Comparison of ENCODE assay signal across 1 cellular context in the genomic region with DNA sequence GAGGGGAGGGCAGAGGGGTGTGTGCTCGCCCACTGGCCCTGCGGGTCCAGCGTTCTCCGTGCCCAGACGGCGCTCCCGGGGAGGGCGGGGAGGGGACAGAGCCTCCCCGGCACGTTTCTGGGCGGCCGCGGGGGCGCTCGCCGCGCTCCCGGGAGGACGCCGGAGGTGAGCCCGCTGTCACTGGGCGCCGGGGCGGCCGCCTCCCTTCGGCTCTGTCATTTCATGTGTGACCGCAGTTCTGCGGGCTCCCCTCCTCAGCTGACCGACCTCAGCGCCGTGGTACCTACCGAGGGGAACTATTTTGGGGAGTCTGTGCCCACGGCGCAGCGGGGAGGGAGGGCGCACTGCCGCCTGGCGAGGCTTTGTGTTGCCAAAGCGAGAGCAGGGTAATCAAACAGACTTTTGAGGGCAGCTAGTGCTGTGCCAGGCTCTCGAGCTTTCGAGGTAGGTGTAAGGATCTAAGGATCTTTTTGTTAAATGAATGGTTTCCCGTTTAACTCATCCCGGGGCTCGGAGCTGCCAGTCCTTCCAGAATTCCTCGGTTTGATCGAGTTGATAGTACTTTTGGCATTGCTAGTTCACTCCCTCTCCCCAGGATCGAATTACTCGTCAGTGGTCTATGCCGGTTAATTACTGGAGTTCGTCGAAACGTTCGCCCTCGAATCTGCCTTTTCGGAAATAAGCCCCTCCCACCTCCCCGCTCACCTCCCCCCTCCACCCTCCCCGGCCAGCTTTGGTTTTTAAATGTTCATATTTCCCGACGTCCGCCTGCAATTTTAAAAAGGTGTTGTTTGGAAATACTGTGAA.
TF ChIP-seq lines count a peak whose summit lies in the region.

No MANE protein-coding gene starts in this region.

TF ChIP-seq in K562, 482 proteins besides CTCF, POLR2A, EP300 and RAD21 (continued from another document):
- TF ChIP-seq, protein P1, sequence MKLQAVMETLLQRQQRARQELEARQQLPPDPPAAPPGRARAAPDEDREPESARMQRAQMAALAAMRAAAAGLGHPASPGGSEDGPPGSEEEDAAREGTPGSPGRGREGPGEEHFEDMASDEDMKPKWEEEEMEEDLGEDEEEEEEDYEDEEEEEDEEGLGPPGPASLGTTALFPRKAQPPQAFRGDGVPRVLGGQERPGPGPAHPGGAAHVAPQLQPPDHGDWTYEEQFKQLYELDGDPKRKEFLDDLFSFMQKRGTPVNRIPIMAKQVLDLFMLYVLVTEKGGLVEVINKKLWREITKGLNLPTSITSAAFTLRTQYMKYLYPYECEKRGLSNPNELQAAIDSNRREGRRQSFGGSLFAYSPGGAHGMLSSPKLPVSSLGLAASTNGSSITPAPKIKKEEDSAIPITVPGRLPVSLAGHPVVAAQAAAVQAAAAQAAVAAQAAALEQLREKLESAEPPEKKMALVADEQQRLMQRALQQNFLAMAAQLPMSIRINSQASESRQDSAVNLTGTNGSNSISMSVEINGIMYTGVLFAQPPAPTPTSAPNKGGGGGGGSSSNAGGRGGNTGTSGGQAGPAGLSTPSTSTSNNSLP (IDR thresholded peaks at IDR 0.05; ENCODE audit: borderline replicate concordance, low read depth, low read length), result no peak
- TF ChIP-seq, protein P2, sequence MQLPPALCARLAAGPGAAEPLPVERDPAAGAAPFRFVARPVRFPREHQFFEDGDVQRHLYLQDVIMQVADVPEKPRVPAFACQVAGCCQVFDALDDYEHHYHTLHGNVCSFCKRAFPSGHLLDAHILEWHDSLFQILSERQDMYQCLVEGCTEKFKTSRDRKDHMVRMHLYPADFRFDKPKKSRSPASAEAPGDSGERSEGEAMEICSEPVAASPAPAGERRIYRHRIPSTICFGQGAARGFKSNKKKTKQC (CRISPR knock-in tag; IDR thresholded peaks at IDR 0.05), result no peak; the same call in 1 of the 2 replicates
- TF ChIP-seq FIP1L1 (IDR thresholded peaks at IDR 0.05; ENCODE audit: low read depth, low read length, poor library complexity, severe bottlenecking) (no peak), ZFX (CRISPR knock-in tag; IDR thresholded peaks at IDR 0.05) (peak; percentile 42; the same call in 1 of the 2 replicates), CBX1 (IDR thresholded peaks at IDR 0.05; ENCODE audit: low read depth) (no peak), PML (IDR thresholded peaks at IDR 0.05; ENCODE audit: low read length) (peak; percentile 1; the same call in 1 of the 2 replicates), CBX8 (IDR thresholded peaks at IDR 0.05; ENCODE audit: borderline replicate concordance, extremely low read depth, low read depth, low read length, poor library complexity, severe bottlenecking) (no peak), KDM2B (CRISPR knock-in tag; IDR thresholded peaks at IDR 0.05) (peak; percentile 87), RBFOX2 (IDR thresholded peaks at IDR 0.05; ENCODE audit: low read depth, low read length) (peak; percentile 70), RBBP5 (IDR thresholded peaks at IDR 0.05; ENCODE audit: borderline replicate concordance, insufficient read depth, low read length, poor library complexity, severe bottlenecking) (peak; percentile 32), UBTF (IDR thresholded peaks at IDR 0.05; ENCODE audit: borderline replicate concordance in 1 of 2, low read depth in 2 of 2, low read length in 2 of 2) (peak; percentile 91 to 94), SMAD2 (IDR thresholded peaks at IDR 0.05; ENCODE audit: low read depth, low read length) (no peak), RBM22 (IDR thresholded peaks at IDR 0.05; ENCODE audit: low read depth, low read length, poor library complexity, severe bottlenecking) (no peak), KAT7 (CRISPR knock-in tag; IDR thresholded peaks at IDR 0.05; ENCODE audit: borderline replicate concordance) (no peak; the same call in 1 of the 2 replicates), ZC3H8 (IDR thresholded peaks at IDR 0.05) (no peak), GATAD2A (IDR thresholded peaks at IDR 0.05) (0 out of 2 replicates have a peak, but pooled peaks have one; percentile 15), HEY1 (CRISPR knock-in tag; IDR thresholded peaks at IDR 0.05; ENCODE audit: borderline replicate concordance) (no peak), FOXP1 (CRISPR knock-in tag; IDR thresholded peaks at IDR 0.05) (no peak), TCF7 (IDR thresholded peaks at IDR 0.05; ENCODE audit: borderline replicate concordance) (0 out of 2 replicates have a peak, but pooled peaks have one; percentile 7), MAZ (CRISPR knock-in tag; conservative IDR thresholded peaks at IDR 0.05 in 1 of 2, IDR thresholded peaks at IDR 0.05 in 1 of 2) (peak; percentile 81 to 86; a peak in 3 of 4 replicates), DACH1 (IDR thresholded peaks at IDR 0.05; ENCODE audit: partially characterized antibody) (no peak), ADNP (tag; IDR thresholded peaks at IDR 0.05) (no peak), RFX5 (IDR thresholded peaks at IDR 0.05; ENCODE audit: low read depth, low read length) (no peak)
- TF ChIP-seq, protein P3, sequence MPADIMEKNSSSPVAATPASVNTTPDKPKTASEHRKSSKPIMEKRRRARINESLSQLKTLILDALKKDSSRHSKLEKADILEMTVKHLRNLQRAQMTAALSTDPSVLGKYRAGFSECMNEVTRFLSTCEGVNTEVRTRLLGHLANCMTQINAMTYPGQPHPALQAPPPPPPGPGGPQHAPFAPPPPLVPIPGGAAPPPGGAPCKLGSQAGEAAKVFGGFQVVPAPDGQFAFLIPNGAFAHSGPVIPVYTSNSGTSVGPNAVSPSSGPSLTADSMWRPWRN (IDR thresholded peaks at IDR 0.05; ENCODE audit: low read depth), result peak; percentile 90
- TF ChIP-seq, protein P4, sequence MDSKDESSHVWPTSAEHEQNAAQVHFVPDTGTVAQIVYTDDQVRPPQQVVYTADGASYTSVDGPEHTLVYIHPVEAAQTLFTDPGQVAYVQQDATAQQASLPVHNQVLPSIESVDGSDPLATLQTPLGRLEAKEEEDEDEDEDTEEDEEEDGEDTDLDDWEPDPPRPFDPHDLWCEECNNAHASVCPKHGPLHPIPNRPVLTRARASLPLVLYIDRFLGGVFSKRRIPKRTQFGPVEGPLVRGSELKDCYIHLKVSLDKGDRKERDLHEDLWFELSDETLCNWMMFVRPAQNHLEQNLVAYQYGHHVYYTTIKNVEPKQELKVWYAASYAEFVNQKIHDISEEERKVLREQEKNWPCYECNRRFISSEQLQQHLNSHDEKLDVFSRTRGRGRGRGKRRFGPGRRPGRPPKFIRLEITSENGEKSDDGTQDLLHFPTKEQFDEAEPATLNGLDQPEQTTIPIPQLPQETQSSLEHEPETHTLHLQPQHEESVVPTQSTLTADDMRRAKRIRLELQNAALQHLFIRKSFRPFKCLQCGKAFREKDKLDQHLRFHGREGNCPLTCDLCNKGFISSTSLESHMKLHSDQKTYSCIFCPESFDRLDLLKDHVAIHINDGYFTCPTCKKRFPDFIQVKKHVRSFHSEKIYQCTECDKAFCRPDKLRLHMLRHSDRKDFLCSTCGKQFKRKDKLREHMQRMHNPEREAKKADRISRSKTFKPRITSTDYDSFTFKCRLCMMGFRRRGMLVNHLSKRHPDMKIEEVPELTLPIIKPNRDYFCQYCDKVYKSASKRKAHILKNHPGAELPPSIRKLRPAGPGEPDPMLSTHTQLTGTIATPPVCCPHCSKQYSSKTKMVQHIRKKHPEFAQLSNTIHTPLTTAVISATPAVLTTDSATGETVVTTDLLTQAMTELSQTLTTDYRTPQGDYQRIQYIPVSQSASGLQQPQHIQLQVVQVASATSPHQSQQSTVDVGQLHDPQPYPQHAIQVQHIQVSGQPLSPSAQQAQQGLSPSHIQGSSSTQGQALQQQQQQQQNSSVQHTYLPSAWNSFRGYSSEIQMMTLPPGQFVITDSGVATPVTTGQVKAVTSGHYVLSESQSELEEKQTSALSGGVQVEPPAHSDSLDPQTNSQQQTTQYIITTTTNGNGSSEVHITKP (IDR thresholded peaks at IDR 0.05; ENCODE audit: partially characterized antibody), result no peak
- TF ChIP-seq, protein P5, sequence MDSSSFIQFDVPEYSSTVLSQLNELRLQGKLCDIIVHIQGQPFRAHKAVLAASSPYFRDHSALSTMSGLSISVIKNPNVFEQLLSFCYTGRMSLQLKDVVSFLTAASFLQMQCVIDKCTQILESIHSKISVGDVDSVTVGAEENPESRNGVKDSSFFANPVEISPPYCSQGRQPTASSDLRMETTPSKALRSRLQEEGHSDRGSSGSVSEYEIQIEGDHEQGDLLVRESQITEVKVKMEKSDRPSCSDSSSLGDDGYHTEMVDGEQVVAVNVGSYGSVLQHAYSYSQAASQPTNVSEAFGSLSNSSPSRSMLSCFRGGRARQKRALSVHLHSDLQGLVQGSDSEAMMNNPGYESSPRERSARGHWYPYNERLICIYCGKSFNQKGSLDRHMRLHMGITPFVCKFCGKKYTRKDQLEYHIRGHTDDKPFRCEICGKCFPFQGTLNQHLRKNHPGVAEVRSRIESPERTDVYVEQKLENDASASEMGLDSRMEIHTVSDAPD (CRISPR knock-in tag; IDR thresholded peaks at IDR 0.05), result no peak
